8 cellular contexts compared by ENCODE assay signal in the genomic region with DNA sequence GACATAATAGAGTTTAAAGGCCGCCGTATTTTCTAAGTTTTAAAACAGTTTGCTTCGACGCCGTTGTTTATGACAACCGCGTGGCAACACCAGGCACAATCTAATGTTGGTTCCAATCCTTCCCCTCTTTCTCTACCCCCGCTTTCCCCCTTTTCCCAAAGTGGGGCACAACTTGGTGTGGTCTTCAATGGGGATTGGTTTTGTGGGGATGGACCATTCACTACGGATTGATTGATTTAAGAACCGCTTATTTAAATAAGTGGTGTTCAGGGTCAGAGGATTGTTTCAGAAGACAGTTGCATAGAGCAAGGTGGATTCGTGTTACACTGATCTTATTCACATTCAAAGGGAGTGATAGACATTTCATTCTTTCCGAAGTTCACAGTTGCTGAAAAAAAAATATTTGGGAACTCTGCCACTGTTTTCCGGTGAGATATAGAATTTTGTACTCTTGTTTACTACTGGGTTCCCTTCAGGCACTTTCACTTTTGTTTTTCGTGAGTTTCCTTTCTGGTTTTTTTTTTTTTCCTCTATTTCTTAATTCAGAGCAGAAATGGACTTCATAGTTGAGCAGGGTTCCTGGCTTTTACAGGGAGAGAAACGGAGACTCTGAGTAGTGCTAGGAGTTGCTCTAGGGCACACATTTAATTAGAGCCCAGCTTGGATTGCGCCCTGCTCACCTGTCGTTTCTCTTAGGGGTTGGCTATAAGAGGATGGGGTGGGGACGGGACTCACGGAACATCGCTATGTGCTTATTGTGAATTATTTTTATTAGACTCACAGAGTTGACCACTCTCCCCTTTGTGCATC.
DNase-seq lines count a peak whose midpoint lies in the region; ATAC-seq and TF ChIP-seq lines count a peak whose summit lies in the region.

No MANE protein-coding gene starts in this region.

- H3K4me1 ChIP-seq in mucosa of descending colon (ENCODE audit: low read depth) = no peaks in the 10 kb centered on the region
- H3K4me1 ChIP-seq in uterus = no peaks in the 10 kb centered on the region

- H3K27ac ChIP-seq in uterus = peak overlapping the region; percentile 100

- H3K36me3 ChIP-seq in mucosa of descending colon (ENCODE audit: low read depth) = no peaks in the 10 kb centered on the region
- no peaks in the 10 kb centered on the region for H3K36me3 ChIP-seq in uterus

- DNase-seq in SIG-M5 treated with dmso at 0.1 percent for 504 hours (lab: John Stamatoyannopoulos, UW; ENCODE audit: unreplicated experiment) (peak; percentile 41), SIG-M5 (lab: John Stamatoyannopoulos, UW) (no peak), dermis microvascular lymphatic vessel endothelial cell (ENCODE audit: low read depth in 2 of 2) (peak; percentile 33 to 61), mucosa of descending colon (peak in 2 of 3 donors; percentile 41 to 57), uterus (peak in 1 of 2 donors; percentile 29), T1000 (lab: John Stamatoyannopoulos, UW) (no peak)

- peak; percentile 16 for ATAC-seq in HG03159 (IDR thresholded peaks at IDR 0.05; ENCODE audit: unreplicated experiment)
- peak; percentile 32 for ATAC-seq in SK-N-SH treated with all-trans-retinoic acid at 6 μM for 48 hours
- ATAC-seq in mucosa of descending colon = peak; percentile 5

- H3K9me3 ChIP-seq in mucosa of descending colon (no peaks in the 10 kb centered on the region), uterus (no peaks in the 10 kb centered on the region)

- H3K4me3 ChIP-seq in mucosa of descending colon = peak overlapping the region; percentile 68
- peak overlapping the region; percentile 92 to 95 for H3K4me3 ChIP-seq in uterus

- intact Hi-C loops in mucosa of descending colon (cut with DNase I, micrococcal nuclease) (no loop called here), uterus (cut with DNase I; ENCODE audit: low total_unique reads) (loop anchor here (10.0 kb wide), 1 partner anchor 64 kb away; no protein-coding TSS in a partner anchor)

- no peaks in the 10 kb centered on the region for H3K27me3 ChIP-seq in uterus

- TF ChIP-seq CTCF in mucosa of descending colon (IDR thresholded peaks at IDR 0.05) (no peak), uterus (IDR thresholded peaks at IDR 0.05) (no peak)

- TF ChIP-seq POLR2A in uterus (IDR thresholded peaks at IDR 0.05) = no peak

TF ChIP-seq in SK-N-SH treated with all-trans-retinoic acid at 6 μM for 48 hours, 23 proteins besides CTCF, POLR2A, EP300 and RAD21:
- no peak for TF ChIP-seq BACH2 (CRISPR knock-in tag; IDR thresholded peaks at IDR 0.05; ENCODE audit: borderline replicate concordance)
- TF ChIP-seq GLIS3 (CRISPR knock-in tag; IDR thresholded peaks at IDR 0.05) = no peak
- no peak for TF ChIP-seq RARB (CRISPR knock-in tag; IDR thresholded peaks at IDR 0.05)
- no peak for TF ChIP-seq OSR1 (CRISPR knock-in tag; IDR thresholded peaks at IDR 0.05)
- TF ChIP-seq, protein P1, sequence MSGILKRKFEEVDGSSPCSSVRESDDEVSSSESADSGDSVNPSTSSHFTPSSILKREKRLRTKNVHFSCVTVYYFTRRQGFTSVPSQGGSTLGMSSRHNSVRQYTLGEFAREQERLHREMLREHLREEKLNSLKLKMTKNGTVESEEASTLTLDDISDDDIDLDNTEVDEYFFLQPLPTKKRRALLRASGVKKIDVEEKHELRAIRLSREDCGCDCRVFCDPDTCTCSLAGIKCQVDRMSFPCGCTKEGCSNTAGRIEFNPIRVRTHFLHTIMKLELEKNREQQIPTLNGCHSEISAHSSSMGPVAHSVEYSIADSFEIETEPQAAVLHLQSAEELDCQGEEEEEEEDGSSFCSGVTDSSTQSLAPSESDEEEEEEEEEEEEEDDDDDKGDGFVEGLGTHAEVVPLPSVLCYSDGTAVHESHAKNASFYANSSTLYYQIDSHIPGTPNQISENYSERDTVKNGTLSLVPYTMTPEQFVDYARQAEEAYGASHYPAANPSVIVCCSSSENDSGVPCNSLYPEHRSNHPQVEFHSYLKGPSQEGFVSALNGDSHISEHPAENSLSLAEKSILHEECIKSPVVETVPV (CRISPR knock-in tag; IDR thresholded peaks at IDR 0.05) = no peak
- no peak for TF ChIP-seq TOX (CRISPR knock-in tag; IDR thresholded peaks at IDR 0.05; ENCODE audit: borderline replicate concordance)
- no peak for TF ChIP-seq ZNF8 (CRISPR knock-in tag; IDR thresholded peaks at IDR 0.05)

Comparison
In these comparisons a context has a peak if more than half of its experiments do, and no peak if none do; other contexts are left out.
1. DNase-seq: peak in SIG-M5 treated with dmso at 0.1 percent for 504 hours (single experiment), dermis microvascular lymphatic vessel endothelial cell (2 of 2) and mucosa of descending colon (2 of 3); none in SIG-M5 (single experiment) and T1000 (single experiment).
2. Peak in every context shown above with its lines, with median percentiles within 50 percentile points of each other: ATAC-seq.